8 cellular contexts compared by ENCODE assay signal in the genomic region with DNA sequence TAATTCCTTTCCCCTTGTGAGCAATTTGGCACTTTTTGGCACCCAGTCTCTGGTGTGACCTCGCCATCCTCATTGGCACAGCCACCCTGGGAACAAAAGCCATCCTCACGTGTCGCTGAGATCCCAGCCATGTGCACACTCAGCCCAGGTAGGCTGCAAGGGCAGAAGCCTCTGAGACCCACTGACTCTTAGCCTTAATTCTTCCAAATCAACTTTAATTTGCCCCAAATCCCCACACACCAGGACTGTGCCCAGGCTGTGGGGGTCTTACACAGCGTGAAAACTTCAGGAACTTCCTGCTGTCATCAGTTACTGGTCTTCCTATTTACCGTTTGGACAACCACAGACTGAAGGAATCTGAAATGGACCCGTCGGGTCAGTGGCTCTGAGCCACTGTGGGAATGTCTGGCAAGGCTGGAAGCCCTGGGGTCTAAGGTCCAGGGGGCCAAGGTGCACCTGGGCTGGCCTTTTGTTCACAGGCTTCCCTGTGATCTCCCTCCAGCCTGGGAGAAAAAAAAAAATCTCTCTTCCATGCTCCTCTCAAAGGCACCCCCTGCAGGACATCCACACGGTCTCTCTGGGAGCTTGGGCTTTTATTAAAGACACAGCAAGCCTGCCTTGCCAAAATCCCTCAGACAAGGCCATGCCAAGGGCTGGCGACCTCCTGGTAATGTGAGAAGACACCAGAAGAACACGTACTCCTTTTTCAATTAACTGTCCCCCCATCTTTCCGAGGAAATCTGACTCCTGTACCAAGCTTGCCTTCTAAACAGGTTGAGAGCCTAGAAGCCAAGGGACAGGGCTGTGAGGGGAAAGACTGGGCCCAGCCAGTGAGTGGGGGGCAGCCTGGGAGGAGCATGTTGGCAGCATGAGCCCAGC. TPM values are rescaled to one million over a fixed set of nuclear protein-coding genes. Genes with fewer than 3 reads are reported as not detected.
A peak's percentile ranks its signal among the peaks of the same experiment; 100 is the strongest.
DNase-seq lines count a peak whose midpoint lies in the region; ATAC-seq, FAIRE-seq and TF ChIP-seq lines count a peak whose summit lies in the region.

No MANE protein-coding gene starts in this region.

- in situ Hi-C loops in SK-MEL-5 (cut with HindIII; ENCODE audit: low pct_unique_long_range_greater_than_20kb, low sequenced_read_pairs): loop anchor here (10.0 kb wide), 1 partner anchor 149 kb away; no protein-coding TSS in a partner anchor

- peak; percentile 59 for ATAC-seq in sciatic nerve
- no peak for ATAC-seq in HG03378 (IDR thresholded peaks at IDR 0.05; ENCODE audit: unreplicated experiment)

- DNase-seq in AG20443 (ENCODE audit: low spot score) (peak; percentile 83), HS-27A (ENCODE audit: low read depth) (peak; percentile 59), SK-MEL-5 (ENCODE audit: low read depth, low spot score) (peak; percentile 89), fibroblast of the conjunctiva (ENCODE audit: low read depth) (peak; percentile 76), sciatic nerve (ENCODE audit: low spot score) (peak; percentile 73), GM12892 (ENCODE audit: insufficient read length) (no peak), SKM-1 (lab: John Stamatoyannopoulos, UW; ENCODE audit: unreplicated experiment) (no peak)

- intact Hi-C loops in sciatic nerve (cut with DNase I): no loop called here

- FAIRE-seq in GM12892 (lab: Jason Lieb, UNC): no peak

- no peak for TF ChIP-seq POLR2A in GM12892 (IDR thresholded peaks at IDR 0.05; ENCODE audit: low read depth, low read length)

RNA-seq across cellular contexts. Expression of gene LAPTM4A, which starts 42.1 kb away (rescaled TPM):
- total RNA-seq in SK-MEL-5 (2014; rRNA removed; shearing (Covaris generic)): 105 and 108 TPM in 2 replicates
- polyA plus RNA-seq in SK-MEL-5 (2015; cell fraction: cytosol; rRNA removed): 226 and 249 TPM in 2 replicates
- polyA plus RNA-seq in SK-MEL-5 (2015; cell fraction: nucleus; rRNA removed): 38.1 and 62.3 TPM in 2 replicates
- 253 TPM for total RNA-seq in sciatic nerve
- 39.7 TPM for polyA plus RNA-seq in GM12892 (2012; ENCODE audit: missing spikeins)

Comparison
In these comparisons a context has a peak if more than half of its experiments do, and no peak if none do; other contexts are left out.
1. DNase-seq: peak in AG20443 (single experiment), HS-27A (single experiment), SK-MEL-5 (single experiment), fibroblast of the conjunctiva (single experiment) and sciatic nerve (single experiment); none in GM12892 (single experiment) and SKM-1 (single experiment).